Comparison of ENCODE assay signal across 19 cellular contexts in genomic region chr4:24655326-24655725, GRCh38.
"Had no signal": no experiment of that assay in that cellular context is flagged by ENCODE, and none has a peak within 500 bp of the region (broad histone marks: within the 10 kb centered on the region; RNA-seq: fewer than 3 reads in every experiment).

No MANE protein-coding gene starts in this region.

- DNase-seq: activated CD4-positive, alpha-beta T cell treated with anti-CD3 and anti-CD28 coated beads for 36 hours; activated CD4-positive, alpha-beta T cell treated with anti-CD3 and anti-CD28 coated beads, Interleukin-2, amount 50 U/mL, for 48 hours; activated gamma-delta T cell treated with Interleukin-2 at 50 U/mL for 16 hours; activated naive CD8-positive, alpha-beta T cell treated with anti-CD3 and anti-CD28 coated beads for 36 hours; amniotic stem cell; foreskin fibroblast; glutamatergic neuron; islet precursor cell; lower lobe of right lung; right cardiac atrium; stimulated activated CD4-positive, alpha-beta T cell treated with anti-CD3 and anti-CD28 coated beads, Interleukin-15, amount 100 ng/mL, for 24 hours; stimulated activated CD4-positive, alpha-beta T cell treated with anti-CD3 and anti-CD28 coated beads, Interleukin-4, amount 100 ng/mL, for 1 hour; stomach; SW 1271; T-helper 2 cell had no signal

- H3K4me3 ChIP-seq: cardiac muscle cell, lower lobe of right lung, skin epidermis, stomach had no signal

- H3K27ac ChIP-seq: cardiac muscle cell, epithelial cell of prostate, lower lobe of right lung, skin epidermis, stomach had no signal

- ATAC-seq: activated CD4-positive, alpha-beta T cell treated with anti-CD3 and anti-CD28 coated beads for 36 hours; lower lobe of right lung; stimulated activated effector memory CD8-positive, alpha-beta T cell treated with anti-CD3 and anti-CD28 coated beads, Interleukin-12 subunit alpha, Interleukin-12 subunit beta, amount 100 ng/mL, for 72 hours had no signal

- H3K9me3 ChIP-seq: lower lobe of right lung, stomach had no signal

- H3K36me3 ChIP-seq: cardiac muscle cell, lower lobe of right lung, stomach had no signal

- H3K27me3 ChIP-seq: cardiac muscle cell, stomach had no signal
